Comparison of ENCODE assay signal across 31 cellular contexts in the genomic region with DNA sequence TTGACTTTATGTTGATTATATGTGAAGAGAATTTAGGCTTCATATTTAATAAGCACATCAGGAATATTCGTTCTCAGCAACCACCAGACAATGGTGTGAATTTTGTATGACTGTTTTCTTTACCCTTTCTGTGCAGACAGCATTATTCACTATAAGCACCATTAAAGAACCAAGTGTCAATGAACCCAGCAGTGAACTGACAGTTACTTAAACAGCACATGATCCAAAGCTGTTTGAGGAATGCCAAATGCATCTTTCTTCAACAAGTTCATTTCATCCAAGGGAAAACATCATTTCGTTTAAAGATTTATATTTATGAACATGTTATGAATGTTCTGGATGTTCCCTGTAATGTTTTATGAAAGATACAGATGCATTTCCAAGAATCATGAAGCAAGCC.
"Had no signal": no experiment of that assay in that cellular context is flagged by ENCODE, and none has a peak within 500 bp of the region (broad histone marks: within the 10 kb centered on the region; RNA-seq: fewer than 3 reads in every experiment).

No MANE protein-coding gene starts in this region.

- H3K9me3 ChIP-seq: adrenal gland, body of pancreas, breast epithelium had no signal

- H3K27ac Mint-ChIP-seq: activated B cell treated with CpG ODN at 0.5 μM for 24 hours; activated CD4-positive, alpha-beta memory T cell treated with anti-CD3 and anti-CD28 coated beads for 36 hours; activated CD4-positive, alpha-beta T cell treated with anti-CD3 and anti-CD28 coated beads, Interleukin-2, amount 10 ng/mL, durations not matched to agents 24 days and 14 days; activated CD8-positive, alpha-beta T cell treated with anti-CD3 and anti-CD28 coated beads for 36 hours; activated naive CD4-positive, alpha-beta T cell treated with anti-CD3 and anti-CD28 coated beads, Interleukin-2, amount 10 ng/mL, durations not matched to agents 7 days and 5 days; activated naive CD4-positive, alpha-beta T cell treated with anti-CD3 and anti-CD28 coated beads, Interleukin-2, amount 50 U/mL, for 24 hours; activated naive CD8-positive, alpha-beta T cell treated with anti-CD3 and anti-CD28 coated beads for 36 hours; activated T-cell treated with anti-CD3 and anti-CD28 coated beads, Interleukin-2, amount 50 U/mL, for 24 hours; activated T-helper 2 cell treated with anti-CD3 and anti-CD28 coated beads, Interferon-gamma antibody, Interleukin-2, Interleukin-4, amounts not matched to agents 10 μg/mL and 5 μg/mL and 100 μg/mL, durations not matched to agents 14 hours and 24 hours and 36 hours; T-helper 1 cell treated with Interleukin-12 subunit alpha and Interleukin-12 subunit beta and Interleukin-4 antibody, amounts not matched to agents 30 μg/mL and 1 μg/mL, for 36 hours; T-helper 2 cell treated with Interferon-gamma antibody and Interleukin-4, amounts not matched to agents 5 μg/mL and 100 μg/mL, for 36 hours had no signal

- H3K36me3 ChIP-seq: adrenal gland, brain microvascular endothelial cell, breast epithelium had no signal

- H3K27ac ChIP-seq: adrenal gland, body of pancreas, brain microvascular endothelial cell, breast epithelium, VCaP had no signal

- H3K4me3 ChIP-seq: adrenal gland, body of pancreas, breast epithelium had no signal

- ATAC-seq: activated CD8-positive, alpha-beta T cell treated with anti-CD3 and anti-CD28 coated beads for 36 hours; body of pancreas had no signal

- DNase-seq: activated B cell treated with CpG ODN at 0.5 μM for 24 hours; activated CD4-positive, alpha-beta memory T cell treated with anti-CD3 and anti-CD28 coated beads for 36 hours; activated CD4-positive, alpha-beta T cell treated with anti-CD3 and anti-CD28 coated beads for 4 hours; activated CD4-positive, alpha-beta T cell treated with anti-CD3 and anti-CD28 coated beads, Interleukin-2, amount 10 ng/mL, durations not matched to agents 24 days and 14 days; activated CD4-positive, alpha-beta T cell treated with anti-CD3 and anti-CD28 coated beads, Interleukin-2, amount 50 U/mL, for 1 hour; activated CD4-positive, alpha-beta T cell treated with anti-CD3 and anti-CD28 coated beads, Interleukin-2, amount 50 U/mL, for 4 hours; activated CD4-positive, CD25-positive, alpha-beta regulatory T cell treated with anti-CD3 and anti-CD28 coated beads, Interleukin-2, amount 50 U/mL, for 72 hours; activated CD8-positive, alpha-beta memory T cell treated with anti-CD3 and anti-CD28 coated beads, Interleukin-2, amount 50 U/mL, for 4 hours; activated CD8-positive, alpha-beta T cell treated with anti-CD3 and anti-CD28 coated beads for 36 hours; activated effector memory CD4-positive, alpha-beta T cell treated with Interleukin-2 at 50 U/mL for 16 hours; activated gamma-delta T cell; activated naive CD4-positive, alpha-beta T cell treated with anti-CD3 and anti-CD28 coated beads, Interleukin-2, amount 10 ng/mL, durations not matched to agents 7 days and 5 days; activated naive CD4-positive, alpha-beta T cell treated with Interleukin-2 at 50 U/mL for 16 hours; activated naive CD8-positive, alpha-beta T cell treated with anti-CD3 and anti-CD28 coated beads for 36 hours; activated T-cell treated with anti-CD3 and anti-CD28 coated beads, Interleukin-2, amount 50 U/mL, for 24 hours; activated T-cell treated with anti-CD3 and anti-CD28 coated beads, Interleukin-2, amount 50 U/mL, for 48 hours; adrenal gland; amniotic stem cell; aorta; body of pancreas; brain microvascular endothelial cell; central memory CD4-positive, alpha-beta T cell; T-helper 1 cell; T-helper 2 cell; T-helper 9 cell had no signal

- H3K9me3 Mint-ChIP-seq: activated B cell treated with CpG ODN at 0.5 μM for 24 hours; activated CD4-positive, alpha-beta memory T cell treated with anti-CD3 and anti-CD28 coated beads for 36 hours; activated CD4-positive, alpha-beta T cell treated with anti-CD3 and anti-CD28 coated beads, Interleukin-2, amount 10 ng/mL, durations not matched to agents 24 days and 14 days; activated CD8-positive, alpha-beta T cell treated with anti-CD3 and anti-CD28 coated beads for 36 hours; activated naive CD4-positive, alpha-beta T cell treated with anti-CD3 and anti-CD28 coated beads, Interleukin-2, amount 10 ng/mL, durations not matched to agents 7 days and 5 days; activated naive CD4-positive, alpha-beta T cell treated with anti-CD3 and anti-CD28 coated beads, Interleukin-2, amount 50 U/mL, for 24 hours; activated naive CD8-positive, alpha-beta T cell treated with anti-CD3 and anti-CD28 coated beads for 36 hours; activated T-cell treated with anti-CD3 and anti-CD28 coated beads, Interleukin-2, amount 50 U/mL, for 24 hours; activated T-helper 2 cell treated with anti-CD3 and anti-CD28 coated beads, Interferon-gamma antibody, Interleukin-2, Interleukin-4, amounts not matched to agents 10 μg/mL and 5 μg/mL and 100 μg/mL, durations not matched to agents 14 hours and 24 hours and 36 hours; T-helper 1 cell treated with Interleukin-12 subunit alpha and Interleukin-12 subunit beta and Interleukin-4 antibody, amounts not matched to agents 30 μg/mL and 1 μg/mL, for 36 hours; T-helper 2 cell treated with Interferon-gamma antibody and Interleukin-4, amounts not matched to agents 5 μg/mL and 100 μg/mL, for 36 hours had no signal

- H3K36me3 Mint-ChIP-seq: activated CD4-positive, alpha-beta memory T cell treated with anti-CD3 and anti-CD28 coated beads for 36 hours; activated naive CD4-positive, alpha-beta T cell treated with anti-CD3 and anti-CD28 coated beads, Interleukin-2, amount 10 ng/mL, durations not matched to agents 7 days and 5 days; activated naive CD4-positive, alpha-beta T cell treated with anti-CD3 and anti-CD28 coated beads, Interleukin-2, amount 50 U/mL, for 24 hours; activated naive CD8-positive, alpha-beta T cell treated with anti-CD3 and anti-CD28 coated beads for 36 hours had no signal

- H3K27me3 ChIP-seq: adrenal gland, body of pancreas, brain microvascular endothelial cell, breast epithelium had no signal

- H3K4me1 ChIP-seq: adrenal gland, body of pancreas, breast epithelium had no signal
